8 cellular contexts compared by ENCODE assay signal in genomic region chr2:143034292-143035074, GRCh38.
A peak's percentile ranks its signal among the peaks of the same experiment; 100 is the strongest.
DNase-seq lines count a peak whose midpoint lies in the region; ATAC-seq, FAIRE-seq and TF ChIP-seq lines count a peak whose summit lies in the region.

No MANE protein-coding gene starts in this region.

- no peaks in the 10 kb centered on the region for H3K27me3 ChIP-seq in HCT116 (ENCODE audit: insufficient read depth, low read length)

- H3K9me2 ChIP-seq in HCT116 (ENCODE audit: insufficient read depth) = no peaks in the 10 kb centered on the region

- intact Hi-C loops in HCT116 (cut with micrococcal nuclease) = loop anchor here (1.0 kb wide), 2 partner anchors 188 to 225 kb away; no protein-coding TSS in a partner anchor

- peaks cover 5% of the 10 kb centered on the region for H3K4me1 Mint-ChIP-seq in activated T-helper 17 cell treated with anti-CD3 and anti-CD28 coated beads, Interleukin-2, amount 50 U/mL, for 72 hours

- H3K9ac ChIP-seq in HCT116 (ENCODE audit: low read length) = no peak overlapping the region

- no peak for TF ChIP-seq POLR2A in HCT116 (IDR thresholded peaks at IDR 0.05; ENCODE audit: borderline replicate concordance, extremely low read depth, insufficient read depth, insufficient read length)

- CTCF ChIA-PET in HCT116 (lab: Charles Lee) = interaction anchor here (0.6 to 1.6 kb wide), 17 partner anchors 12 to 249 kb away, joined by 3 to 9 read pairs (median 3); no protein-coding TSS in a partner anchor

- no peak overlapping the region for H3K4me3 ChIP-seq in HCT116 (replicated peaks in 1 of 2; ENCODE audit: low read depth in 1 of 2, low read length in 2 of 2)

- no peaks in the 10 kb centered on the region for H3K4me1 ChIP-seq in HCT116 (ENCODE audit: control insufficient read depth in 1 of 2, insufficient read depth in 2 of 2, low read length in 2 of 2)

- no peaks in the 10 kb centered on the region for H3K36me3 ChIP-seq in HCT116 (ENCODE audit: control insufficient read depth in 1 of 2, insufficient read depth in 2 of 2, low read length in 2 of 2)

- no peaks in the 10 kb centered on the region for H3K36me3 Mint-ChIP-seq in activated T-helper 17 cell treated with anti-CD3 and anti-CD28 coated beads, Interleukin-2, amount 50 U/mL, for 72 hours (ENCODE audit: low read depth)

- peak; percentile 84 for ATAC-seq in HCT116
- ATAC-seq in activated T-helper 17 cell treated with anti-CD3 and anti-CD28 coated beads, Interleukin-2, amount 50 U/mL, for 72 hours (replicated peaks) = peak; percentile 71
- ATAC-seq in HG03457 (IDR thresholded peaks at IDR 0.05; ENCODE audit: unreplicated experiment) = no peak

- H3K9me3 Mint-ChIP-seq in activated T-helper 17 cell treated with anti-CD3 and anti-CD28 coated beads, Interleukin-2, amount 50 U/mL, for 72 hours = no peaks in the 10 kb centered on the region

- no peaks in the 10 kb centered on the region for H3K9me3 ChIP-seq in HCT116 (ENCODE audit: control insufficient read depth in 1 of 2, insufficient read depth in 1 of 2, low read depth in 1 of 2, low read length in 2 of 2)

- DNase-seq in HCT116 (ENCODE audit: low read depth, low spot score) (peak; percentile 67), M059J (ENCODE audit: low read depth) (peak; percentile 80), RKO (ENCODE audit: low spot score) (peak; percentile 91), frontal cortex (ENCODE audit: low spot score in 2 of 2) (peak; percentile 19 to 23), pons (ENCODE audit: low spot score) (peak; percentile 93)

- H3K27me3 Mint-ChIP-seq in activated T-helper 17 cell treated with anti-CD3 and anti-CD28 coated beads, Interleukin-2, amount 50 U/mL, for 72 hours = no peaks in the 10 kb centered on the region

- peak; percentile 99 for FAIRE-seq in frontal cortex (lab: Jason Lieb, UNC)

- RAD21 ChIA-PET in HCT116 (lab: Charles Lee; ENCODE audit: low non-redundant PET in 1 of 2, low total read pairs in 2 of 2, uncharacterized antibody in 2 of 2, unreplicated experiment in 2 of 2) = no interaction called here

- no peak overlapping the region for H3K4me3 Mint-ChIP-seq in activated T-helper 17 cell treated with anti-CD3 and anti-CD28 coated beads, Interleukin-2, amount 50 U/mL, for 72 hours

- TF ChIP-seq CTCF in GM12801 (IDR thresholded peaks at IDR 0.05; ENCODE audit: extremely low read depth, insufficient read length) (peak; percentile 66), HCT116 (IDR thresholded peaks at IDR 0.05 in 2 of 3, conservative IDR thresholded peaks at IDR 0.05 in 1 of 3; ENCODE audit: borderline replicate concordance in 1 of 3, insufficient read depth in 1 of 3, low read depth in 2 of 3, low read length in 2 of 3) (peak; percentile 82 to 98 (median 97))

- H3K27ac ChIP-seq in HCT116 (ENCODE audit: low read depth, low read length) = no peak overlapping the region

- POLR2A ChIA-PET in HCT116 (lab: Charles Lee) = no interaction called here

- no TSS peak for BruUV-seq in HCT116 (replicated peaks; lab: Mats Ljungman, UMichigan)

- H3K79me2 ChIP-seq in HCT116 (ENCODE audit: insufficient read depth, low read length) = no peaks in the 10 kb centered on the region

- no peaks in the 10 kb centered on the region for H4K20me1 ChIP-seq in HCT116 (ENCODE audit: insufficient read depth)

- H3K4me2 ChIP-seq in HCT116 (ENCODE audit: low read length) = no peak overlapping the region

- no peak overlapping the region for H3K27ac Mint-ChIP-seq in activated T-helper 17 cell treated with anti-CD3 and anti-CD28 coated beads, Interleukin-2, amount 50 U/mL, for 72 hours

- TF ChIP-seq RAD21 in HCT116 (IDR thresholded peaks at IDR 0.05; ENCODE audit: low read depth) = peak; percentile 72

- peak overlapping the region; percentile 82 for H2AFZ ChIP-seq in HCT116 (ENCODE audit: low read depth, low read length, poor library complexity, severe bottlenecking)

TF ChIP-seq in HCT116, 20 proteins besides CTCF, POLR2A, EP300 and RAD21:
- TF ChIP-seq CEBPB (IDR thresholded peaks at IDR 0.05; ENCODE audit: low read depth) (peak; percentile 69), CBX3 (IDR thresholded peaks at IDR 0.05; ENCODE audit: low read depth) (no peak)

Comparison
In these comparisons a context has a peak if more than half of its experiments do, and no peak if none do; other contexts are left out.
1. DNase-seq: peak in every context shown above with its lines; median percentile 93 in pons; 91 in RKO; 80 in M059J; 67 in HCT116; 21 in frontal cortex.